In genomic region chr5:33059081-33059480, GRCh38 we compare ENCODE assay signal across 26 cellular contexts.
"Had no signal": no experiment of that assay in that cellular context is flagged by ENCODE, and none has a peak within 500 bp of the region (broad histone marks: within the 10 kb centered on the region; RNA-seq: fewer than 3 reads in every experiment).

No MANE protein-coding gene starts in this region.

- H3K36me3 Mint-ChIP-seq: activated naive CD4-positive, alpha-beta T cell treated with anti-CD3 and anti-CD28 coated beads, Interleukin-2, amount 50 U/mL, for 72 hours had no signal

- H3K27me3 Mint-ChIP-seq: activated naive CD8-positive, alpha-beta T cell treated with anti-CD3 and anti-CD28 coated beads, Interleukin-2, amount 50 U/mL, for 24 hours had no signal

- H3K4me3 Mint-ChIP-seq: activated CD8-positive, alpha-beta T cell treated with anti-CD3 and anti-CD28 coated beads, Interleukin-2, amount 10 ng/mL, durations not matched to agents 7 days and 5 days; activated naive CD8-positive, alpha-beta T cell treated with anti-CD3 and anti-CD28 coated beads, Interleukin-2, amount 50 U/mL, for 24 hours; T-helper 2 cell treated with Interferon-gamma antibody and Interleukin-4, amounts not matched to agents 5 μg/mL and 100 μg/mL, for 36 hours had no signal

- ATAC-seq: activated CD4-positive, CD25-positive, alpha-beta regulatory T cell treated with anti-CD3 and anti-CD28 coated beads, Interleukin-2, amount 50 U/mL, for 24 hours; activated CD8-positive, alpha-beta T cell treated with anti-CD3 and anti-CD28 coated beads, Interleukin-2, amount 10 ng/mL, durations not matched to agents 7 days and 5 days; activated naive CD4-positive, alpha-beta T cell treated with anti-CD3 and anti-CD28 coated beads, Interleukin-2, amount 50 U/mL, for 72 hours; activated naive CD8-positive, alpha-beta T cell treated with anti-CD3 and anti-CD28 coated beads, Interleukin-2, amount 50 U/mL, for 24 hours; Right ventricle myocardium inferior had no signal

- H3K27ac ChIP-seq: brain microvascular endothelial cell, SK-N-MC had no signal

- DNase-seq: activated CD4-positive, alpha-beta T cell treated with anti-CD3 and anti-CD28 coated beads for 48 hours; activated CD4-positive, alpha-beta T cell treated with anti-CD3 and anti-CD28 coated beads, Interleukin-2, amount 50 U/mL, for 4 hours; activated CD8-positive, alpha-beta memory T cell treated with anti-CD3 and anti-CD28 coated beads, Interleukin-2, amount 50 U/mL, for 48 hours; activated CD8-positive, alpha-beta T cell treated with anti-CD3 and anti-CD28 coated beads, Interleukin-2, amount 10 ng/mL, durations not matched to agents 7 days and 5 days; activated effector memory CD4-positive, alpha-beta T cell treated with Interleukin-2 at 50 U/mL for 16 hours; activated naive CD4-positive, alpha-beta T cell; activated naive CD8-positive, alpha-beta T cell treated with anti-CD3 and anti-CD28 coated beads, Interleukin-2, amount 50 U/mL, for 24 hours; activated T-cell treated with anti-CD3 and anti-CD28 coated beads, Interleukin-2, amount 50 U/mL, for 1 hour; amniotic stem cell; brain microvascular endothelial cell; caudate nucleus; Kasumi-1; KBM-7; NCI-H1048; NCI-H146; NCI-H1930; NCI-H2171; NCI-H2227 treated with DMSO at 0.1 percent for 48 hours; NCI-H510A; NCI-H69; SW 1271 had no signal

- H3K36me3 ChIP-seq: brain microvascular endothelial cell had no signal

- H3K4me1 Mint-ChIP-seq: activated naive CD8-positive, alpha-beta T cell treated with anti-CD3 and anti-CD28 coated beads, Interleukin-2, amount 50 U/mL, for 24 hours had no signal

- H3K27me3 ChIP-seq: brain microvascular endothelial cell had no signal

- H3K4me3 ChIP-seq: SK-N-MC had no signal

- H3K27ac Mint-ChIP-seq: activated CD8-positive, alpha-beta T cell treated with anti-CD3 and anti-CD28 coated beads, Interleukin-2, amount 10 ng/mL, durations not matched to agents 7 days and 5 days; activated naive CD4-positive, alpha-beta T cell treated with anti-CD3 and anti-CD28 coated beads, Interleukin-2, amount 50 U/mL, for 72 hours; activated naive CD8-positive, alpha-beta T cell treated with anti-CD3 and anti-CD28 coated beads, Interleukin-2, amount 50 U/mL, for 24 hours; T-helper 2 cell treated with Interferon-gamma antibody and Interleukin-4, amounts not matched to agents 5 μg/mL and 100 μg/mL, for 36 hours had no signal
